ENCODE assay signal across 1 cellular context in genomic region chr20:47347661-47348462, GRCh38.
TF ChIP-seq lines count a peak whose summit lies in the region.

No MANE protein-coding gene starts in this region.

TF ChIP-seq in HepG2, 621 proteins besides CTCF, POLR2A, EP300 and RAD21 (continued from another document and continues in another):
- TF ChIP-seq CEBPG (CRISPR knock-in tag; IDR thresholded peaks at IDR 0.05) = no peak
- 0 out of 2 replicates have a peak, but pooled peaks have one; percentile 13 for TF ChIP-seq ZGPAT (CRISPR knock-in tag; IDR thresholded peaks at IDR 0.05)
- no peak for TF ChIP-seq ELF4 (CRISPR knock-in tag; IDR thresholded peaks at IDR 0.05; ENCODE audit: borderline replicate concordance)
- no peak for TF ChIP-seq FOSL1 (CRISPR knock-in tag; IDR thresholded peaks at IDR 0.05; ENCODE audit: borderline replicate concordance)
- no peak for TF ChIP-seq ZNF768 (CRISPR knock-in tag; IDR thresholded peaks at IDR 0.05)
- TF ChIP-seq ZNF232 (CRISPR knock-in tag; IDR thresholded peaks at IDR 0.05; ENCODE audit: borderline replicate concordance) = no peak
- no peak for TF ChIP-seq SOX13 (IDR thresholded peaks at IDR 0.05)
- no peak; a peak in 1 of 4 replicates for TF ChIP-seq SOX13 (CRISPR knock-in tag; conservative IDR thresholded peaks at IDR 0.05 in 1 of 2, IDR thresholded peaks at IDR 0.05 in 1 of 2)
- TF ChIP-seq ZEB1 (IDR thresholded peaks at IDR 0.05; ENCODE audit: insufficient replicate concordance, low read depth) = no peak
- no peak for TF ChIP-seq CENPBD1 (CRISPR knock-in tag; IDR thresholded peaks at IDR 0.05; ENCODE audit: borderline replicate concordance, low read depth)
- no peak for TF ChIP-seq ZNF646 (CRISPR knock-in tag; IDR thresholded peaks at IDR 0.05)
- no peak for TF ChIP-seq MYPOP (CRISPR knock-in tag; IDR thresholded peaks at IDR 0.05)
- TF ChIP-seq CC2D1A (CRISPR knock-in tag; IDR thresholded peaks at IDR 0.05) = no peak
- TF ChIP-seq KLF12 (CRISPR knock-in tag; IDR thresholded peaks at IDR 0.05; ENCODE audit: borderline replicate concordance) = no peak
- TF ChIP-seq ZNF761 (CRISPR knock-in tag; conservative IDR thresholded peaks at IDR 0.05) = no peak
- no peak for TF ChIP-seq ATF5 (CRISPR knock-in tag; IDR thresholded peaks at IDR 0.05; ENCODE audit: low read depth)
- TF ChIP-seq MBNL3 (CRISPR knock-in tag; conservative IDR thresholded peaks at IDR 0.05) = no peak
- no peak for TF ChIP-seq TCF7L2 (IDR thresholded peaks at IDR 0.05; ENCODE audit: low read depth, low read length)
- no peak for TF ChIP-seq ZFP36L1 (CRISPR knock-in tag; IDR thresholded peaks at IDR 0.05)
- no peak for TF ChIP-seq KLF16 (CRISPR knock-in tag; IDR thresholded peaks at IDR 0.05)
- TF ChIP-seq PHF21A (CRISPR knock-in tag; IDR thresholded peaks at IDR 0.05) = no peak
- no peak for TF ChIP-seq TCF12 (IDR thresholded peaks at IDR 0.05)
- no peak for TF ChIP-seq TCF12 (CRISPR knock-in tag; IDR thresholded peaks at IDR 0.05)
- no peak for TF ChIP-seq ZNF275 (CRISPR knock-in tag; IDR thresholded peaks at IDR 0.05; ENCODE audit: borderline replicate concordance)
- no peak for TF ChIP-seq MIXL1 (CRISPR knock-in tag; IDR thresholded peaks at IDR 0.05)
- TF ChIP-seq ATAD3A (CRISPR knock-in tag; IDR thresholded peaks at IDR 0.05) = no peak
- no peak for TF ChIP-seq ADNP (CRISPR knock-in tag; IDR thresholded peaks at IDR 0.05)
- TF ChIP-seq ZNF891 (CRISPR knock-in tag; IDR thresholded peaks at IDR 0.05) = no peak
- no peak for TF ChIP-seq DNMT3B (CRISPR knock-in tag; conservative IDR thresholded peaks at IDR 0.05)
- TF ChIP-seq IRF2 (CRISPR knock-in tag; IDR thresholded peaks at IDR 0.05) = no peak
- TF ChIP-seq ZNF136 (CRISPR knock-in tag; IDR thresholded peaks at IDR 0.05; ENCODE audit: low read depth) = no peak
- TF ChIP-seq HNF4G (IDR thresholded peaks at IDR 0.05; ENCODE audit: borderline replicate concordance, low read depth, low read length) = no peak
- TF ChIP-seq HNF4G (CRISPR knock-in tag; IDR thresholded peaks at IDR 0.05; ENCODE audit: borderline replicate concordance, low read depth) = 0 out of 2 replicates have a peak, but pooled peaks have one; percentile 7
- no peak for TF ChIP-seq HNRNPK (IDR thresholded peaks at IDR 0.05; ENCODE audit: low read depth, low read length, poor library complexity, severe bottlenecking)
- TF ChIP-seq ARID4A (CRISPR knock-in tag; IDR thresholded peaks at IDR 0.05; ENCODE audit: borderline replicate concordance) = no peak
- no peak for TF ChIP-seq BRD4 (CRISPR knock-in tag; IDR thresholded peaks at IDR 0.05)
- TF ChIP-seq SMYD3 (CRISPR knock-in tag; IDR thresholded peaks at IDR 0.05) = no peak
- TF ChIP-seq EEA1 (CRISPR knock-in tag; IDR thresholded peaks at IDR 0.05; ENCODE audit: borderline replicate concordance) = no peak
- TF ChIP-seq THAP9 (CRISPR knock-in tag; IDR thresholded peaks at IDR 0.05; ENCODE audit: borderline replicate concordance) = no peak
